ENCODE assay signal across 9 cellular contexts in genomic region chr11:78140392-78141077, GRCh38. TPM values are rescaled to one million over a fixed set of nuclear protein-coding genes. Genes with fewer than 3 reads are reported as not detected.
DNase-seq lines count a peak whose midpoint lies in the region; ATAC-seq and TF ChIP-seq lines count a peak whose summit lies in the region.
"Had no signal": no experiment of that assay in that cellular context is flagged by ENCODE, and none has a peak within 500 bp of the region (broad histone marks: within the 10 kb centered on the region; RNA-seq: fewer than 3 reads in every experiment).

No MANE protein-coding gene starts in this region.

- POLR2A ChIA-PET in AG04450 (lab: Yijun Ruan, JAX) = no interaction called here

- no peak overlapping the region for H2BK5ac ChIP-seq in mesenchymal stem cell (ENCODE audit: low read depth, low read length, poor library complexity, severe bottlenecking)

- H3K27me3 ChIP-seq in AG04450 (ENCODE audit: control insufficient read depth, insufficient read depth, low read length) = no peaks in the 10 kb centered on the region
- no peaks in the 10 kb centered on the region for H3K27me3 ChIP-seq in HUES6 (ENCODE audit: control insufficient read depth, insufficient read depth, low read length)
- H3K27me3 ChIP-seq in adipocyte (replicated peaks; ENCODE audit: control insufficient read depth, insufficient read depth, low read length) = no peaks in the 10 kb centered on the region
- H3K27me3 ChIP-seq in mesenchymal stem cell (ENCODE audit: control insufficient read depth in 1 of 2, insufficient read depth in 1 of 2, low read length in 2 of 2) = no peaks in the 10 kb centered on the region

- no peak overlapping the region for H4K91ac ChIP-seq in mesenchymal stem cell (ENCODE audit: low read length)

- H3K4me3 ChIP-seq in AG04450 (ENCODE audit: low read depth, low read length) = peak overlapping the region; percentile 87
- H3K4me3 ChIP-seq in HUES6 (ENCODE audit: low read depth, low read length) = peak overlapping the region; percentile 95
- peak overlapping the region; percentile 94 for H3K4me3 ChIP-seq in adipocyte (ENCODE audit: low read length)
- H3K4me3 ChIP-seq in mesenchymal stem cell (ENCODE audit: insufficient read depth in 1 of 2, low read depth in 1 of 2, low read length in 2 of 2) = peak overlapping the region in 1 of 2 experiments; percentile 91

- no peak overlapping the region for H2BK120ac ChIP-seq in mesenchymal stem cell (ENCODE audit: low read depth, low read length)

- no peak overlapping the region for H2AK5ac ChIP-seq in mesenchymal stem cell (ENCODE audit: low read length, severe bottlenecking)

- no peak overlapping the region for H2BK15ac ChIP-seq in mesenchymal stem cell (ENCODE audit: low read depth, poor library complexity, severe bottlenecking)

- H3K4ac ChIP-seq in mesenchymal stem cell (ENCODE audit: low read depth in 1 of 2, low read length in 2 of 2) = no peak overlapping the region

- no peak overlapping the region for H3K4me2 ChIP-seq in mesenchymal stem cell (ENCODE audit: low read length, poor library complexity, severe bottlenecking)

- H3K4me1 ChIP-seq in HUES6 (ENCODE audit: control insufficient read depth, insufficient read depth, low read length) (peaks cover 4% of the 10 kb centered on the region; the same call in 1 of the 2 replicates), adipocyte (ENCODE audit: control insufficient read depth, insufficient read depth, low read length) (peaks cover 16% of the 10 kb centered on the region), mesenchymal stem cell (ENCODE audit: control insufficient read depth, insufficient read depth, low read depth, low read length) (peaks cover 2% of the 10 kb centered on the region)

- no peak overlapping the region for H3K23ac ChIP-seq in mesenchymal stem cell (ENCODE audit: low read length in 2 of 2)

- no peak for DNase-seq in AG04450 (ENCODE audit: low read depth, low spot score)
- DNase-seq in adipocyte (ENCODE audit: low read depth) = no peak
- no peak for DNase-seq in mesenchymal stem cell
- no peak for DNase-seq in NCI-H2196 treated with DMSO at 0.1 percent for 48 hours (lab: John Stamatoyannopoulos, UW; ENCODE audit: unreplicated experiment)
- no peak for DNase-seq in activated CD8-positive, alpha-beta memory T cell treated with anti-CD3 and anti-CD28 coated beads for 24 hours
- DNase-seq in effector CD8-positive, alpha-beta T cell (lab: John Stamatoyannopoulos, UW) = no peak
- DNase-seq: NCI-H510A had no signal

- H3K14ac ChIP-seq in mesenchymal stem cell (ENCODE audit: low read length in 2 of 2) = no peak overlapping the region

- H3K18ac ChIP-seq in mesenchymal stem cell (ENCODE audit: low read depth in 1 of 2, low read length in 2 of 2) = no peak overlapping the region

- H3K27ac ChIP-seq in AG04450 (ENCODE audit: low read depth, low read length) = no peak overlapping the region
- no peak overlapping the region for H3K27ac ChIP-seq in HUES6 (ENCODE audit: low read depth, low read length)
- no peak overlapping the region for H3K27ac ChIP-seq in mesenchymal stem cell (ENCODE audit: low read length, poor library complexity, severe bottlenecking)

- CTCF ChIA-PET in AG04450 (lab: Charles Lee) = interaction anchor here (0.7 to 1.0 kb wide), 2 partner anchors 424 to 434 kb away, joined by 3 to 4 read pairs; partner anchors contain the start of gene NARS2

- no peak overlapping the region for H2BK12ac ChIP-seq in mesenchymal stem cell (ENCODE audit: low read length in 2 of 2)

- ATAC-seq in GM18519 (IDR thresholded peaks at IDR 0.05; ENCODE audit: low FRiP score, unreplicated experiment) = no peak

- WGBS in mesenchymal stem cell = 88% methylated on average over 17 of the region's 17 CpGs

- peaks cover 20% of the 10 kb centered on the region for H3K36me3 ChIP-seq in HUES6 (ENCODE audit: control insufficient read depth, insufficient read depth, low read length)
- H3K36me3 ChIP-seq in adipocyte (ENCODE audit: control insufficient read depth, insufficient read depth, low read length, severe bottlenecking) = peaks cover 3% of the 10 kb centered on the region
- peaks cover 0 to 12% of the 10 kb centered on the region in 2 experiments for H3K36me3 ChIP-seq in mesenchymal stem cell (ENCODE audit: control insufficient read depth in 1 of 2, insufficient read depth in 2 of 2, low read depth in 1 of 2, low read length in 2 of 2)

- H2AFZ ChIP-seq in mesenchymal stem cell (ENCODE audit: low read depth, low read length) = no peak overlapping the region

- no peak overlapping the region for H4K8ac ChIP-seq in mesenchymal stem cell (ENCODE audit: low read length)

- peaks cover 10% of the 10 kb centered on the region for H3K79me1 ChIP-seq in mesenchymal stem cell (replicated peaks; ENCODE audit: low read length, poor library complexity, severe bottlenecking)

- peak overlapping the region; percentile 45 for H3K9ac ChIP-seq in HUES6 (ENCODE audit: low read length)
- H3K9ac ChIP-seq in adipocyte (ENCODE audit: low read length) = peak overlapping the region; percentile 89
- peak overlapping the region; percentile 95 for H3K9ac ChIP-seq in mesenchymal stem cell (ENCODE audit: low read length)

- H3K9me3 ChIP-seq in AG04450 (ENCODE audit: control insufficient read depth, insufficient read depth, low read length) (no peaks in the 10 kb centered on the region; the same call in 1 of the 2 replicates), HUES6 (ENCODE audit: control insufficient read depth, insufficient read depth, low read depth, low read length) (no peaks in the 10 kb centered on the region), adipocyte (ENCODE audit: control insufficient read depth, low read length) (no peaks in the 10 kb centered on the region), mesenchymal stem cell (ENCODE audit: control insufficient read depth, low read length) (no peaks in the 10 kb centered on the region)

- TF ChIP-seq CTCF in AG04450 (IDR thresholded peaks at IDR 0.05; ENCODE audit: low read depth, low read length) = no peak

RNA-seq across cellular contexts. Expression of gene ALG8, which starts 1.1 kb away (rescaled TPM):
- 58.4 and 80.0 TPM in 2 replicates for polyA plus RNA-seq in AG04450 (2011; rRNA removed)
- 26.1 and 44.5 TPM in 2 replicates for polyA minus RNA-seq in AG04450 (2011; rRNA and poly(A)+ RNA removed)
- 49.1 TPM for polyA plus RNA-seq in mesenchymal stem cell (2013, experiment 1 of 2)
- polyA plus RNA-seq in mesenchymal stem cell (2013, experiment 2 of 2) = 50.6 TPM

RNA-seq across cellular contexts. Expression of gene KCTD21, which starts 47.9 kb away (rescaled TPM):
- polyA plus RNA-seq in AG04450 (2011; rRNA removed) = 18.4 and 19.7 TPM in 2 replicates
- polyA minus RNA-seq in AG04450 (2011; rRNA and poly(A)+ RNA removed) = 42.1 and 65.1 TPM in 2 replicates
- polyA plus RNA-seq in mesenchymal stem cell (2013, experiment 1 of 2) = 11.7 TPM
- 12.2 TPM for polyA plus RNA-seq in mesenchymal stem cell (2013, experiment 2 of 2)

RNA-seq across cellular contexts. Expression of gene USP35, which starts 48.2 kb away (rescaled TPM):
- 5.5 and 6.0 TPM in 2 replicates for polyA plus RNA-seq in AG04450 (2011; rRNA removed)
- polyA minus RNA-seq in AG04450 (2011; rRNA and poly(A)+ RNA removed) = 7.2 and 10.3 TPM in 2 replicates
- 7.1 TPM for polyA plus RNA-seq in mesenchymal stem cell (2013, experiment 1 of 2)
- 6.9 TPM for polyA plus RNA-seq in mesenchymal stem cell (2013, experiment 2 of 2)

Comparison
In these comparisons a context has a peak if more than half of its experiments do, and no peak if none do; other contexts are left out.
1. H3K9ac ChIP-seq: peak in every context shown above with its lines; median percentile 95 in mesenchymal stem cell; 89 in adipocyte; 45 in HUES6.